ENCODE assay signal across 27 cellular contexts in genomic region chr6:13417954-13418353, GRCh38.
A peak's percentile ranks its signal among the peaks of the same experiment; 100 is the strongest.
DNase-seq lines count a peak whose midpoint lies in the region; FAIRE-seq and TF ChIP-seq lines count a peak whose summit lies in the region.
"Had no signal": no experiment of that assay in that cellular context is flagged by ENCODE, and none has a peak within 500 bp of the region (broad histone marks: within the 10 kb centered on the region; RNA-seq: fewer than 3 reads in every experiment).

No MANE protein-coding gene starts in this region.

- H3K36me3 ChIP-seq in BLaER1 (peaks cover 8% of the 10 kb centered on the region; the same call in 1 of the 2 replicates), stomach smooth muscle (ENCODE audit: control insufficient read depth in 2 of 2, insufficient read depth in 2 of 2, low read length in 2 of 2) (no peaks in the 10 kb centered on the region)
- H3K36me3 ChIP-seq: HAP-1, MG63, SJSA1 had no signal

- H4K20me1 ChIP-seq in BLaER1 = peaks cover 35% of the 10 kb centered on the region; the same call in 1 of the 2 replicates

- H3K4me2 ChIP-seq in BLaER1 = peak overlapping the region; percentile 84
- H3K4me2 ChIP-seq: PC-9 had no signal

- H3K9ac ChIP-seq in BLaER1 (no peak overlapping the region), stomach smooth muscle (ENCODE audit: low read length in 2 of 2) (no peak overlapping the region)
- H3K9ac ChIP-seq: GM23248 had no signal

- no peak overlapping the region for H3K27ac ChIP-seq in BLaER1
- H3K27ac ChIP-seq in stomach smooth muscle (ENCODE audit: low read length) = peak overlapping the region; percentile 66
- H3K27ac ChIP-seq: GM23248, PC-9, SJSA1 had no signal

- H3K9me3 ChIP-seq in BLaER1 (peaks cover 4% of the 10 kb centered on the region; the same call in 1 of the 2 replicates), stomach smooth muscle (ENCODE audit: control insufficient read depth in 2 of 2, low read length in 2 of 2) (no peaks in the 10 kb centered on the region)
- H3K9me3 ChIP-seq: HAP-1, MG63, SJSA1 had no signal

- no peak for FAIRE-seq in H54 (lab: Jason Lieb, UNC)
- FAIRE-seq: A204.1, G401.6 had no signal

- peak; percentile 44 for DNase-seq in LNCaP clone FGC (ENCODE audit: low read depth)
- peak; percentile 25 for DNase-seq in islet precursor cell
- no peak for DNase-seq in stimulated activated CD4-positive, alpha-beta T cell treated with anti-CD3 and anti-CD28 coated beads, Interleukin-12 subunit alpha, Interleukin-12 subunit beta, amount 100 ng/mL, for 4 hours
- DNase-seq in H54 (ENCODE audit: insufficient read length, low spot score) = no peak
- no peak for DNase-seq in NCI-H524 treated with DMSO at 0.1 percent for 48 hours (lab: John Stamatoyannopoulos, UW)
- DNase-seq: CD4-positive, alpha-beta memory T cell; COR-L47; DMS53; GM23248; HFFc6; KBM-7; MG63; NCI-H1105 treated with DMSO at 0.1 percent for 48 hours; NCI-H146; NCI-H1930; NCI-H2107; NCI-H446; NCI-H526; NCI-H82; NK-92 treated with Interleukin-12 subunit alpha and Interleukin-12 subunit beta, amount 100 ng/mL, for 24 hours; PC-9 had no signal

- peaks cover 49% of the 10 kb centered on the region for H3K4me1 ChIP-seq in BLaER1
- H3K4me1 ChIP-seq in stomach smooth muscle (ENCODE audit: control insufficient read depth, insufficient read depth, low read length) = peaks cover 90% of the 10 kb centered on the region
- H3K4me1 ChIP-seq: HAP-1 had no signal

- TF ChIP-seq POLR2A in H54 (IDR thresholded peaks at IDR 0.05; ENCODE audit: low read depth, low read length) = no peak

- H3K27me3 ChIP-seq in BLaER1 (no peaks in the 10 kb centered on the region), stomach smooth muscle (ENCODE audit: control insufficient read depth in 1 of 2, insufficient read depth in 2 of 2, low read length in 2 of 2) (no peaks in the 10 kb centered on the region)
- H3K27me3 ChIP-seq: MG63, SJSA1 had no signal

- H3K4me3 ChIP-seq in BLaER1 (no peak overlapping the region), LNCaP clone FGC (ENCODE audit: low read depth, low read length) (no peak overlapping the region), stomach smooth muscle (ENCODE audit: low read length in 2 of 2) (no peak overlapping the region)
- H3K4me3 ChIP-seq: GM23248, HAP-1, MG63, PC-9, SJSA1 had no signal

- no peak for TF ChIP-seq CTCF in LNCaP clone FGC (IDR thresholded peaks at IDR 0.05; ENCODE audit: control insufficient read depth, extremely low read depth, insufficient read depth)

Comparison
In these comparisons a context has a peak if more than half of its experiments do, and no peak if none do; other contexts are left out.
1. DNase-seq: peak in LNCaP clone FGC (single experiment) and islet precursor cell (single experiment); none in stimulated activated CD4-positive, alpha-beta T cell treated with anti-CD3 and anti-CD28 coated beads, Interleukin-12 subunit alpha, Interleukin-12 subunit beta, amount 100 ng/mL, for 4 hours (single experiment), H54 (single experiment) and NCI-H524 treated with DMSO at 0.1 percent for 48 hours (single experiment).